8 cellular contexts compared by ENCODE assay signal in the genomic region with DNA sequence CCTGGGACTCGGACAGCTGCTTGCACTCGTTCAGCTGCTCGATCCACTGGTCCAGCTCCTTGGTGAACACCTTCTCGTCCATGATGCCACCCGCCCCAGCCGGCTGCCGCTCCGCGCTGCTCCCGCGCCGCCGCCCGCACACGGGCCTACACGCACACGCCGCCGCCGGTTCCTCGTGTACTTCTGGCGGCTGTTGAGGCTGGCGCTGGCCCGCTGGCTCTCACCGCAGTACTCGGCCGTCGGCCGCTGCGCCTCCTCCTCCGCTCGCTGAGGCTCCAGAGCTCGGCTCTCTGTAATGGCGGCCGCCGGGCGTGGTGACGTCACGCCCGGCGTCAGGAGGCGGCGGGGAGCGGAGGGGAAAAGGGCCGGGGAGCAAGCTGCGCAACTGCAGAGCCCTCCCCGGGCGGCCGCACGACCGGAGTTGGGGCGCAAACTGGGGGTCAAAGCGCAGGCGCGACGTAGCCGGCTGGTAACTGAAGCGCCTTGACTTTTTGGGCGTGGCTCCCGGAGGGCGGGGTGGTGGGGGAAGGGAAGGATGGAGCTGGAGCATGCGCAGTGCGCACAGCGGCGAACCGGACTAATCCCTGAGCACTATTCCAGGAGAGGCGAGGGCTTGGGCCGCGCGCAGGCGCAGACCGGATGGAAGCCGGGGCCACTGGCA. TPM values are rescaled to one million over a fixed set of nuclear protein-coding genes. Genes with fewer than 3 reads are reported as not detected.
DNase-seq lines count a peak whose midpoint lies in the region; ATAC-seq lines count a peak whose summit lies in the region.

A gene (minus strand): TSS at position 294 of the 661 bp plus-strand sequence. CDS start 212 bp downstream, at position 82.

- peaks cover 49% of the 10 kb centered on the region for H4K20me1 ChIP-seq in BLaER1

- H3K9ac ChIP-seq in BLaER1: peak within 1 kb of the TSS; percentile 99

- no peaks in the 10 kb centered on the region for H3K27me3 Mint-ChIP-seq in activated CD4-positive, alpha-beta T cell treated with anti-CD3 and anti-CD28 coated beads, Interleukin-2, amount 10 ng/mL, durations not matched to agents 7 days and 5 days

- no peaks in the 10 kb centered on the region for H3K27me3 ChIP-seq in BLaER1

- peaks cover 12% of the 10 kb centered on the region for H3K36me3 ChIP-seq in BLaER1

- POLR2A ChIA-PET in activated CD4-positive, alpha-beta T cell treated with anti-CD3 and anti-CD28 coated beads, Interleukin-2, amount 10 ng/mL, durations not matched to agents 7 days and 5 days (lab: Charles Lee): interaction anchor here (0.7 kb wide), 1 partner anchor 240 kb away, joined by 3 read pairs; no protein-coding TSS in a partner anchor

- peak within 1 kb of the TSS; percentile 100 for H3K27ac Mint-ChIP-seq in activated CD4-positive, alpha-beta T cell treated with anti-CD3 and anti-CD28 coated beads, Interleukin-2, amount 10 ng/mL, durations not matched to agents 7 days and 5 days

- peak; percentile 81 for ATAC-seq in GM19328 (IDR thresholded peaks at IDR 0.05; ENCODE audit: unreplicated experiment)
- ATAC-seq in HG03520 (IDR thresholded peaks at IDR 0.05; ENCODE audit: unreplicated experiment): peak; percentile 78

- peaks cover 43% of the 10 kb centered on the region for H3K4me1 Mint-ChIP-seq in activated CD4-positive, alpha-beta T cell treated with anti-CD3 and anti-CD28 coated beads, Interleukin-2, amount 10 ng/mL, durations not matched to agents 7 days and 5 days

- H3K4me3 ChIP-seq in BLaER1: peak within 1 kb of the TSS; percentile 99

- peak within 1 kb of the TSS; percentile 99 for H3K27ac ChIP-seq in BLaER1

- no peaks in the 10 kb centered on the region for H3K9me3 Mint-ChIP-seq in activated CD4-positive, alpha-beta T cell treated with anti-CD3 and anti-CD28 coated beads, Interleukin-2, amount 10 ng/mL, durations not matched to agents 7 days and 5 days

- CTCF ChIA-PET in activated CD4-positive, alpha-beta T cell treated with anti-CD3 and anti-CD28 coated beads, Interleukin-2, amount 10 ng/mL, durations not matched to agents 7 days and 5 days (lab: Charles Lee): interaction anchor here (0.6 to 3.2 kb wide), 10 partner anchors 12 to 1128 kb away, joined by 3 to 10 read pairs (median 4); no protein-coding TSS in a partner anchor

- DNase-seq in NCI-H69 (lab: John Stamatoyannopoulos, UW) (peak; percentile 99), cortex of kidney (lab: John Stamatoyannopoulos, UW) (peak; percentile 88), left kidney (ENCODE audit: low read depth, low spot score) (peak; percentile 99)
- peak; percentile 99 for DNase-seq in activated CD4-positive, alpha-beta T cell treated with anti-CD3 and anti-CD28 coated beads, Interleukin-2, amount 10 ng/mL, durations not matched to agents 7 days and 5 days
- DNase-seq in stimulated activated CD4-positive, alpha-beta T cell treated with anti-CD3 and anti-CD28 coated beads, Interleukin-2, amount 100 ng/mL, for 24 hours: peak; percentile 99

- peaks cover 34% of the 10 kb centered on the region for H3K36me3 Mint-ChIP-seq in activated CD4-positive, alpha-beta T cell treated with anti-CD3 and anti-CD28 coated beads, Interleukin-2, amount 10 ng/mL, durations not matched to agents 7 days and 5 days (ENCODE audit: low read depth)

- peak within 1 kb of the TSS; percentile 97 for H3K4me3 Mint-ChIP-seq in activated CD4-positive, alpha-beta T cell treated with anti-CD3 and anti-CD28 coated beads, Interleukin-2, amount 10 ng/mL, durations not matched to agents 7 days and 5 days

- H3K4me2 ChIP-seq in BLaER1: peak within 1 kb of the TSS; percentile 91

- H3K4me1 ChIP-seq in BLaER1: peaks cover 33% of the 10 kb centered on the region

- no peaks in the 10 kb centered on the region for H3K9me3 ChIP-seq in BLaER1

RNA-seq across cellular contexts. Expression of the gene that starts here (rescaled TPM):
- 100 to 1,000 TPM; 128 to 136 TPM for total RNA-seq in activated CD4-positive, alpha-beta T cell treated with anti-CD3 and anti-CD28 coated beads, Interleukin-2, amount 10 ng/mL, durations not matched to agents 7 days and 5 days

Comparison
In these comparisons a context has a peak if more than half of its experiments do, and no peak if none do; other contexts are left out.
1. Peak in every context shown above with its lines: DNase-seq, ATAC-seq, H3K4me3 ChIP-seq and H3K27ac ChIP-seq.